ENCODE assay signal across 8 cellular contexts in genomic region chr11:64688534-64688982, GRCh38. TPM values are rescaled to one million over a fixed set of nuclear protein-coding genes. Genes with fewer than 3 reads are reported as not detected.
DNase-seq lines count a peak whose midpoint lies in the region; TF ChIP-seq lines count a peak whose summit lies in the region.

No MANE protein-coding gene starts in this region.

- H3K79me2 ChIP-seq in H9 (ENCODE audit: insufficient read depth, low read length) = no peaks in the 10 kb centered on the region

- no peak for TF ChIP-seq EP300 in ovary (IDR thresholded peaks at IDR 0.05)

- TF ChIP-seq POLR2A in ovary (IDR thresholded peaks at IDR 0.05) = no peak

- H3K36me3 ChIP-seq in cardiac muscle cell = no peaks in the 10 kb centered on the region
- H3K36me3 ChIP-seq in ovary = no peaks in the 10 kb centered on the region
- H3K36me3 ChIP-seq in thymus (ENCODE audit: control insufficient read depth, insufficient read depth) = no peaks in the 10 kb centered on the region

- no peak overlapping the region for H2AK5ac ChIP-seq in H9 (ENCODE audit: insufficient read length, low read length)

- no peak overlapping the region for H3K23ac ChIP-seq in H9 (ENCODE audit: insufficient read length, low read depth, low read length)

- DNase-seq in DMS53 (lab: John Stamatoyannopoulos, UW) = peak; percentile 85
- peak; percentile 95 for DNase-seq in H9
- peak; percentile 89 to 98 (median 98) for DNase-seq in NCI-H1417 (lab: John Stamatoyannopoulos, UW)
- peak; percentile 92 for DNase-seq in SKM-1 treated with dmso at 0.1 percent for 144 hours (lab: John Stamatoyannopoulos, UW; ENCODE audit: unreplicated experiment)
- peak; percentile 91 to 94 for DNase-seq in cardiac muscle cell (ENCODE audit: low read depth in 1 of 2, low spot score in 1 of 2)
- DNase-seq in ovary = peak; percentile 86 to 93 (median 91)

- H4K5ac ChIP-seq in H9 (ENCODE audit: insufficient read length, low read depth, low read length) = no peak overlapping the region

- H3K4me3 Mint-ChIP-seq in H9 = peak overlapping the region; percentile 86 to 88
- H3K4me3 Mint-ChIP-seq in activated naive CD8-positive, alpha-beta T cell = peak overlapping the region; percentile 48

- H3K4me3 ChIP-seq in cardiac muscle cell (peak overlapping the region; percentile 48), ovary (peak overlapping the region; percentile 29), thymus (ENCODE audit: low read length) (peak overlapping the region; percentile 44)

- no peak overlapping the region for H3K14ac ChIP-seq in H9 (ENCODE audit: insufficient read depth, low read length)

- H3K4me1 Mint-ChIP-seq in H9 = peaks cover 19 to 32% of the 10 kb centered on the region in 2 experiments
- peaks cover 22% of the 10 kb centered on the region for H3K4me1 Mint-ChIP-seq in activated naive CD8-positive, alpha-beta T cell (ENCODE audit: low read depth)

- no peak overlapping the region for H2BK12ac ChIP-seq in H9 (ENCODE audit: insufficient read length, low read depth, low read length)

- no peaks in the 10 kb centered on the region for H3K9me3 ChIP-seq in H9 (ENCODE audit: control insufficient read depth, low read depth, low read length)
- no peaks in the 10 kb centered on the region for H3K9me3 ChIP-seq in cardiac muscle cell (ENCODE audit: low read depth)
- no peaks in the 10 kb centered on the region for H3K9me3 ChIP-seq in ovary
- H3K9me3 ChIP-seq in thymus (ENCODE audit: control insufficient read depth) = no peaks in the 10 kb centered on the region

- H2BK5ac ChIP-seq in H9 (ENCODE audit: insufficient read length, low read length) = no peak overlapping the region

- no peaks in the 10 kb centered on the region for H4K20me1 ChIP-seq in H9 (ENCODE audit: control insufficient read depth, insufficient read depth, insufficient read length)

- peaks cover 2% of the 10 kb centered on the region for H3K23me2 ChIP-seq in H9 (ENCODE audit: insufficient read length, low read depth, low read length, poor library complexity, severe bottlenecking)

- no peak overlapping the region for H3T11ph ChIP-seq in H9 (ENCODE audit: low read length)

- no peak overlapping the region for H3K4ac ChIP-seq in H9 (ENCODE audit: low read depth, low read length)

- H3K79me1 ChIP-seq in H9 (ENCODE audit: insufficient read depth, low read depth, low read length, poor library complexity, severe bottlenecking) = no peaks in the 10 kb centered on the region

- no peak overlapping the region for H3K27ac ChIP-seq in H9 (ENCODE audit: insufficient read length, low read depth, low read length)
- no peak overlapping the region for H3K27ac ChIP-seq in cardiac muscle cell
- peak overlapping the region in 1 of 2 donors; percentile 26 for H3K27ac ChIP-seq in ovary
- H3K27ac ChIP-seq in thymus (ENCODE audit: low read depth) = no peak overlapping the region

- H2AFZ ChIP-seq in H9 (ENCODE audit: low read length) = peak overlapping the region; percentile 86

- no peak overlapping the region for H2BK20ac ChIP-seq in H9 (ENCODE audit: low read depth, low read length, poor library complexity, severe bottlenecking)

- H3K4me1 ChIP-seq in H9 (ENCODE audit: insufficient read depth, low read length) = no peaks in the 10 kb centered on the region
- no peaks in the 10 kb centered on the region for H3K4me1 ChIP-seq in cardiac muscle cell (ENCODE audit: low read depth)
- peaks cover 4% of the 10 kb centered on the region for H3K4me1 ChIP-seq in ovary (ENCODE audit: insufficient read depth)
- peaks cover 4% of the 10 kb centered on the region for H3K4me1 ChIP-seq in thymus (ENCODE audit: control insufficient read depth, insufficient read depth, low read length)

- H3K36me3 Mint-ChIP-seq in H9 (ENCODE audit: insufficient read depth in 1 of 3, low read depth in 3 of 3) = no peaks in the 10 kb centered on the region
- H3K36me3 Mint-ChIP-seq in activated naive CD8-positive, alpha-beta T cell = no peaks in the 10 kb centered on the region

- no peak overlapping the region for H4K91ac ChIP-seq in H9 (ENCODE audit: insufficient read length, low read depth, low read length)

- no peaks in the 10 kb centered on the region for H3K9me3 Mint-ChIP-seq in H9
- no peaks in the 10 kb centered on the region for H3K9me3 Mint-ChIP-seq in activated naive CD8-positive, alpha-beta T cell (ENCODE audit: low read depth)

- H3K27ac Mint-ChIP-seq in H9 = peak overlapping the region in 2 of 3 experiments; percentile 63 to 95; a peak in 4 of 7 replicates
- H3K27ac Mint-ChIP-seq in activated naive CD8-positive, alpha-beta T cell = no peak overlapping the region

- intact Hi-C loops in ovary (cut with DNase I) = loop anchor here in 2 of 4 donors (2.0 to 5.0 kb wide), 2 partner anchors 34 kb away; partner anchors contain the start of gene NRXN2 (in 2 of the 2)

- H4K8ac ChIP-seq in H9 (replicated peaks; ENCODE audit: insufficient read length, low read depth, low read length) = no peak overlapping the region

- TF ChIP-seq CTCF in H9 (conservative IDR thresholded peaks at IDR 0.05) (peak; percentile 98), cardiac muscle cell (IDR thresholded peaks at IDR 0.05; ENCODE audit: low read depth, low read length) (peak; percentile 85), ovary (IDR thresholded peaks at IDR 0.05) (peak; percentile 85 to 92 (median 89))

- H3K27me3 ChIP-seq in H9 (ENCODE audit: insufficient read depth, low read length) (no peaks in the 10 kb centered on the region), cardiac muscle cell (peaks cover 29% of the 10 kb centered on the region), ovary (no peaks in the 10 kb centered on the region), thymus (ENCODE audit: control insufficient read depth, insufficient read depth) (no peaks in the 10 kb centered on the region)

- H3K18ac ChIP-seq in H9 (ENCODE audit: insufficient read length, low read depth, low read length) = no peak overlapping the region

- no CpG with 5 or more reads among the region's 13 CpGs for WGBS in H9 (ENCODE audit: extremely low coverage, insufficient read length, low lambda C conversion rate)
- 1% methylated on average over 13 of the region's 13 CpGs for WGBS in ovary, 3 donors
- 3% methylated on average over 13 of the region's 13 CpGs for WGBS in thymus

- H3K56ac ChIP-seq in H9 (ENCODE audit: insufficient read length, low read depth, low read length) = no peak overlapping the region

- peak overlapping the region; percentile 10 for H3K9ac ChIP-seq in H9 (ENCODE audit: extremely low read depth, insufficient read length, low read length)

- H2BK120ac ChIP-seq in H9 (ENCODE audit: low read depth, low read length, poor library complexity, severe bottlenecking) = no peak overlapping the region

- H3K4me2 ChIP-seq in H9 (ENCODE audit: insufficient read depth, insufficient read length, low read length) = peak overlapping the region; percentile 69

- peaks cover 60% of the 10 kb centered on the region for H3K27me3 Mint-ChIP-seq in H9 (ENCODE audit: low read depth)
- H3K27me3 Mint-ChIP-seq in activated naive CD8-positive, alpha-beta T cell = peaks cover 2% of the 10 kb centered on the region

- H2BK15ac ChIP-seq in H9 (ENCODE audit: low read depth, low read length) = no peak overlapping the region

RNA-seq across cellular contexts. Expression of gene NRXN2, which starts 34.4 kb away (rescaled TPM):
- 3.9 and 4.8 TPM in 2 replicates for total RNA-seq in H9 (2021)
- 1.2 and 1.4 TPM in 2 replicates for total RNA-seq in cardiac muscle cell
- polyA plus RNA-seq in cardiac muscle cell = 0.65 and 1.3 TPM in 2 replicates
- total RNA-seq in ovary = 10 to 100 TPM in 5 of 7 donors, 1 to 10 TPM in 2; 7.0 to 64.1 (median 19.7) TPM
- polyA plus RNA-seq in ovary = 10 to 100 TPM in 1 of 2 donors, 1 to 10 TPM in 1; 6.4 to 21.5 TPM
- 1.6 TPM for polyA plus RNA-seq in thymus

RNA-seq across cellular contexts. Expression of gene RASGRP2, which starts 55.4 kb away (rescaled TPM):
- 24.0 and 26.9 TPM in 2 replicates for total RNA-seq in H9 (2021)
- total RNA-seq in cardiac muscle cell = 29.5 and 60.8 TPM in 2 replicates
- 60.8 and 64.0 TPM in 2 replicates for polyA plus RNA-seq in cardiac muscle cell
- total RNA-seq in ovary = 10 to 100 TPM in 1 of 7 donors, 1 to 10 TPM in 6; 2.1 to 18.9 (median 7.6) TPM
- polyA plus RNA-seq in ovary = 1 to 10 TPM; 7.0 to 9.0 TPM
- polyA plus RNA-seq in thymus = 227 TPM
